Comparison of ENCODE assay signal across 8 cellular contexts in genomic region chr1:176205322-176205914, GRCh38. TPM values are rescaled to one million over a fixed set of nuclear protein-coding genes. Genes with fewer than 3 reads are reported as not detected.
A peak's percentile ranks its signal among the peaks of the same experiment; 100 is the strongest.
DNase-seq lines count a peak whose midpoint lies in the region; ATAC-seq, FAIRE-seq and TF ChIP-seq lines count a peak whose summit lies in the region.

No MANE protein-coding gene starts in this region.

- H3K4me1 ChIP-seq in endothelial cell of umbilical vein (ENCODE audit: control insufficient read depth, extremely low read depth, insufficient read depth, low read length) (peaks cover 15% of the 10 kb centered on the region), pancreas (peaks cover 8 to 34% (median 24%) of the 10 kb centered on the region in 3 donors)

- peaks cover 63% of the 10 kb centered on the region for H3K79me2 ChIP-seq in endothelial cell of umbilical vein (ENCODE audit: control insufficient read depth, insufficient read depth, low read length)

- H4K20me1 ChIP-seq in endothelial cell of umbilical vein (replicated peaks; ENCODE audit: control insufficient read depth, extremely low read depth, insufficient read depth, low read length): peaks cover 15% of the 10 kb centered on the region

- H3K9me3 ChIP-seq in endothelial cell of umbilical vein (replicated peaks; ENCODE audit: control insufficient read depth, insufficient read depth, low read length) (no peaks in the 10 kb centered on the region), pancreas (no peaks in the 10 kb centered on the region)

- CTCF ChIA-PET in endothelial cell of umbilical vein (lab: Charles Lee): no interaction called here

- intact Hi-C loops in endothelial cell of umbilical vein (cut with micrococcal nuclease) (loop anchor here (5.0 to 10.0 kb wide), 3 partner anchors 88 to 831 kb away; no protein-coding TSS in a partner anchor), pancreas (cut with DNase I) (no loop called here)

- H3K27me3 ChIP-seq in endothelial cell of umbilical vein (ENCODE audit: control insufficient read depth in 2 of 2, insufficient read depth in 2 of 2, low read length in 2 of 2) (no peaks in the 10 kb centered on the region), pancreas (no peaks in the 10 kb centered on the region)

- H3K36me3 ChIP-seq in endothelial cell of umbilical vein (ENCODE audit: control insufficient read depth in 2 of 2, extremely low read depth in 1 of 2, insufficient read depth in 2 of 2, low read length in 2 of 2) (no peaks in the 10 kb centered on the region), pancreas (no peaks in the 10 kb centered on the region)

- dilution Hi-C loops in endothelial cell of umbilical vein (cut with MboI; ENCODE audit: extremely low pct_ligation_motif_present, low sequenced_read_pairs): no loop called here

- H3K9ac ChIP-seq in endothelial cell of umbilical vein (replicated peaks; ENCODE audit: extremely low read depth, insufficient read depth, low read length): peak overlapping the region; percentile 91

- peak overlapping the region; percentile 77 to 92 (median 87) for H3K4me3 ChIP-seq in endothelial cell of umbilical vein (replicated peaks in 1 of 3; ENCODE audit: insufficient read depth in 1 of 3, low read depth in 1 of 3, low read length in 3 of 3)
- H3K4me3 ChIP-seq in pancreas: peak overlapping the region in 3 of 4 donors; percentile 59 to 98 (median 71)

- FAIRE-seq in endothelial cell of umbilical vein (lab: Jason Lieb, UNC) (peak; percentile 40), pancreas (lab: Jason Lieb, UNC) (no peak)

- TF ChIP-seq POLR2A in endothelial cell of umbilical vein (IDR thresholded peaks at IDR 0.05; ENCODE audit: low read depth, low read length): no peak

- no TSS peak for BruUV-seq in endothelial cell of umbilical vein (replicated peaks; lab: Mats Ljungman, UMichigan)

- 8 to 12% methylated on average over 5 of the region's 5 CpGs for WGBS in pancreas, 2 donors

- peak overlapping the region; percentile 99 for H3K4me2 ChIP-seq in endothelial cell of umbilical vein (ENCODE audit: insufficient read depth, low read length)

- H3K27ac ChIP-seq in endothelial cell of umbilical vein (ENCODE audit: insufficient read depth, low read depth, low read length): peak overlapping the region; percentile 80
- peak overlapping the region in 2 of 4 donors; percentile 91 to 96 for H3K27ac ChIP-seq in pancreas

- DNase-seq in GM20000 (ENCODE audit: low spot score) (peak; percentile 16), OCI-M1 (lab: John Stamatoyannopoulos, UW) (peak; percentile 75), endothelial cell of umbilical vein (ENCODE audit: low read depth, low spot score) (peak; percentile 56), pancreas (no peak), NCI-H1436 treated with DMSO at 0.1 percent for 48 hours (lab: John Stamatoyannopoulos, UW) (no peak), foreskin melanocyte (no peak)

- no peak for TF ChIP-seq CTCF in GM20000 (IDR thresholded peaks at IDR 0.05; ENCODE audit: extremely low read depth, missing control alignments)
- TF ChIP-seq CTCF in endothelial cell of umbilical vein (IDR thresholded peaks at IDR 0.05; ENCODE audit: extremely low read depth in 1 of 2, insufficient read depth in 1 of 2, low read depth in 1 of 2, low read length in 2 of 2): no peak
- TF ChIP-seq CTCF in pancreas (IDR thresholded peaks at IDR 0.05): no peak

- H2AFZ ChIP-seq in endothelial cell of umbilical vein (ENCODE audit: low read depth, low read length): no peak overlapping the region

- ATAC-seq in pancreas (no peak), GM21619 (IDR thresholded peaks at IDR 0.05; ENCODE audit: unreplicated experiment) (no peak), HG03442 (IDR thresholded peaks at IDR 0.05; ENCODE audit: unreplicated experiment) (no peak)

- POLR2A ChIA-PET in endothelial cell of umbilical vein (lab: Charles Lee): no interaction called here

- no peaks in the 10 kb centered on the region for H3K9me1 ChIP-seq in endothelial cell of umbilical vein (replicated peaks; ENCODE audit: control insufficient read depth, extremely low read depth, insufficient read depth, low read length)

TF ChIP-seq in endothelial cell of umbilical vein, 7 proteins besides CTCF, POLR2A, EP300 and RAD21:
- TF ChIP-seq FOS (IDR thresholded peaks at IDR 0.05; ENCODE audit: borderline replicate concordance, insufficient read depth, low read length) (peak; percentile 36), GATA2 (IDR thresholded peaks at IDR 0.05; ENCODE audit: insufficient read depth, insufficient read length, low read depth, low read length) (peak; percentile 17), JUN (IDR thresholded peaks at IDR 0.05; ENCODE audit: borderline replicate concordance, insufficient read depth, insufficient read length, low read depth) (no peak)

RNA-seq across cellular contexts. Expression of gene COP1, which starts 1.7 kb away (rescaled TPM):
- 40.8 and 40.9 TPM in 2 replicates for total RNA-seq in endothelial cell of umbilical vein
- 12.8 and 16.5 TPM in 2 replicates for polyA plus RNA-seq in endothelial cell of umbilical vein
- polyA plus RNA-seq in endothelial cell of umbilical vein (2011; cell fraction: cytosol; rRNA removed): 19.1 and 20.4 TPM in 2 replicates
- 23.6 and 27.6 TPM in 2 replicates for polyA plus RNA-seq in endothelial cell of umbilical vein (2011; cell fraction: nucleus; rRNA removed)
- 25.5 and 39.2 TPM in 2 replicates for polyA plus RNA-seq in endothelial cell of umbilical vein (2012)
- polyA minus RNA-seq in endothelial cell of umbilical vein: 56.1 and 70.7 TPM in 2 replicates
- 34.5 TPM for polyA minus RNA-seq in endothelial cell of umbilical vein (2011; cell fraction: cytosol; rRNA and poly(A)+ RNA removed)
- 132 and 201 TPM in 2 replicates for polyA minus RNA-seq in endothelial cell of umbilical vein (2011; cell fraction: nucleus; rRNA and poly(A)+ RNA removed)
- total RNA-seq in pancreas: 10 to 100 TPM; 12.3 to 25.0 (median 19.3) TPM
- 10 to 100 TPM; 21.5 to 33.1 TPM for polyA plus RNA-seq in pancreas

Comparison
In these comparisons a context has a peak if more than half of its experiments do, and no peak if none do; other contexts are left out.
1. DNase-seq: peak in GM20000 (single experiment), OCI-M1 (single experiment) and endothelial cell of umbilical vein (single experiment); none in pancreas (0 of 6), NCI-H1436 treated with DMSO at 0.1 percent for 48 hours (single experiment) and foreskin melanocyte (single experiment).